ENCODE assay signal across 1 cellular context in the genomic region with DNA sequence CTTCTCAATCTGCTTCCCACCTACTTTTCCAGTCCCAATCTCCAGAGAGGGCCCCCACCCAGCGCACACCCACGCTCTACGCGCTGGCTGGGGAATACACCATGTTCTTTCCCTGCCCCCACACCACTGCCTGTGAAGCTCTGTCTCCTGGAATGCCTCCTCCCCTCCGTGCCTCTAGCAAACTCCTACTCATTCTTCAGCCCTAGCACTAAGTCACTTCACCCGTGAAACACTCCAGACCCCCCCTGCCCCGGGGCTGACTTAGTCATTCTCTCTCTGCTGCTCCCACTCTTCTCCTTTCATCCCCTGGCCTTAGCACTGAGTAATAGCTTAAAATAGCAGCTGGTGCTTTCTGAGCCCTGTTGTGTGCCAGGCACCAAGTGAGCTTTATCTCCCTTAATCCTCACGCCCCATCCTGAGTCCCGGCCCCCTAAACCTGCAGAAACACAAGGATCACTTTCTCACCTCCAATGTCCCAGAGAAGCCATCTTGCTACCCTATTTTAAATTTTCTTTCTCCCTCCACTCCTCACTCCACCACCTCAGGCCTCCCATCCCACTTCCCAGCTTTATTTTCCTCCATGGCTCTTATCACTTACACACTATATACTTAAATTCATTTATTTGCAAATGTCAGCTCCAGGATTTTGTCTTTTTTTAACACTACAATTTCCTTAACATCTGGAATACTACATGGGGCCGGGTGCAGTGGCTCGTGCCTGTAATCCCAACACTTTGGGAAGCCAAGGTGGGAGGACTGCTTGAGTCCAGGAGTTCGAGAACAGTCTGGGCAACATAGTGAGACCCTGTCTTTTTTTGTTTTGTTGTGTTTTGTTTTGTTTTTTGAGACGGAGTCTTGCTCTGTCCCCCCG.
TF ChIP-seq lines count a peak whose summit lies in the region.

No MANE protein-coding gene starts in this region.

TF ChIP-seq in IMR-90, 13 proteins besides CTCF, POLR2A, EP300 and RAD21:
- TF ChIP-seq CEBPB (IDR thresholded peaks at IDR 0.05; ENCODE audit: low read depth, low read length) (peak; percentile 1; the same call in 1 of the 2 replicates), RCOR1 (IDR thresholded peaks at IDR 0.05; ENCODE audit: insufficient replicate concordance, low read length) (no peak), USF2 (IDR thresholded peaks at IDR 0.05; ENCODE audit: low read depth, low read length) (no peak), CHD1 (IDR thresholded peaks at IDR 0.05; ENCODE audit: low read depth, low read length) (no peak), ELK1 (IDR thresholded peaks at IDR 0.05; ENCODE audit: borderline replicate concordance, low read depth, low read length) (no peak), MXI1 (IDR thresholded peaks at IDR 0.05; ENCODE audit: borderline replicate concordance, low read depth, low read length) (no peak), MAFK (IDR thresholded peaks at IDR 0.05; ENCODE audit: low read depth, low read length) (no peak), RFX5 (IDR thresholded peaks at IDR 0.05; ENCODE audit: low read depth, low read length) (no peak), BHLHE40 (IDR thresholded peaks at IDR 0.05; ENCODE audit: low read depth, low read length) (peak; percentile 67), SMC3 (IDR thresholded peaks at IDR 0.05; ENCODE audit: low read depth, low read length) (no peak), NFE2L2 (IDR thresholded peaks at IDR 0.05; ENCODE audit: low read depth, low read length) (no peak), MAZ (IDR thresholded peaks at IDR 0.05; ENCODE audit: borderline replicate concordance, low read depth, low read length) (peak; percentile 95), FOS (IDR thresholded peaks at IDR 0.05; ENCODE audit: low read depth, low read length) (peak; percentile 85)
TF ChIP-seq in IMR-90: peak in this region for 4.
